Comparison of ENCODE assay signal across 15 cellular contexts in the genomic region with DNA sequence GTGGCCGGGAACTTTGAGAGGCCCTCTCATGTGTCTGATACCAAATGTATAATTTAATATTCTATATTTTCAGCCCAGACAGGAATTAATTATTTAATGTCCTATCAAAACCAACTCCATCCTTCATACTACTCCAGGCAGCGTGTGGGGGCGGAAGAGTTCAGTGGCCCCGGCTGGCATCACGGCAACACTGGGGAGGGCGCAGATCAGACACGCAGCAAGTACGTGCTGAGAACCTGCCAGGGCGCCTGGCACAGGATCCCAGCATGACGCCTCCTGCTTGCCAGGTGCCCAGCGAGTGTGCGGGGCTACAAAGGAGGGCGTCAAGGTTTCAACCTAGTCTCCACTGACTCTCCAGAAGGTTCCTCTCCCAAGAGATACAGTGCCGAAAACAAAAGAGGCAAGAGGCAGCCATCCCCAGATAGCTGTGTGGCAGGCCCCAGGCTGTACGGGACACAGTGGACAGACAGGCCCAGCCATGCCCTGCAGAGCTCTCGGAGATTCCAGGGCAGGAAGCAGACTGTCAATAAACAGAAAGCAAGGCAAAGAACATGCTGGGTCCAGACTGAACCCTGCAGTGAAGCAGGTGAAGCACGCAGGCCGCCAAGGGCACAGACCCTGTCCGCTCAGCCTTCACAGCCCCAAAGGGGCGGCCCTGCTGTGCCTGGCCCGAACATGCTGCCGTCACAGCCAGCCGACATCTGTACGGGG.
DNase-seq lines count a peak whose midpoint lies in the region; TF ChIP-seq lines count a peak whose summit lies in the region.
"Had no signal": no experiment of that assay in that cellular context is flagged by ENCODE, and none has a peak within 500 bp of the region (broad histone marks: within the 10 kb centered on the region; RNA-seq: fewer than 3 reads in every experiment).

No MANE protein-coding gene starts in this region.

- H3K36me3 Mint-ChIP-seq in chondrocyte (ENCODE audit: low read depth) (no peaks in the 10 kb centered on the region), nephron progenitor cell (ENCODE audit: low read depth) (no peaks in the 10 kb centered on the region)
- H3K36me3 Mint-ChIP-seq: CD4-positive, CD25-positive, alpha-beta regulatory T cell had no signal

- H3K9me3 Mint-ChIP-seq in chondrocyte (ENCODE audit: low read depth) (no peaks in the 10 kb centered on the region), nephron progenitor cell (no peaks in the 10 kb centered on the region)
- H3K9me3 Mint-ChIP-seq: CD4-positive, CD25-positive, alpha-beta regulatory T cell had no signal

- no peak overlapping the region for H3K4me3 Mint-ChIP-seq in chondrocyte (ENCODE audit: unreplicated experiment)
- H3K4me3 Mint-ChIP-seq in nephron progenitor cell: no peak overlapping the region
- H3K4me3 Mint-ChIP-seq: CD4-positive, CD25-positive, alpha-beta regulatory T cell had no signal

- TF ChIP-seq CTCF in chondrocyte (IDR thresholded peaks at IDR 0.05) (no peak), nephron progenitor cell (IDR thresholded peaks at IDR 0.05) (no peak)

- peak overlapping the region; percentile 77 for H3K27ac Mint-ChIP-seq in chondrocyte (ENCODE audit: unreplicated experiment)
- peak overlapping the region; percentile 97 for H3K27ac Mint-ChIP-seq in nephron progenitor cell
- H3K27ac Mint-ChIP-seq: CD4-positive, CD25-positive, alpha-beta regulatory T cell had no signal

- DNase-seq in DMS79 (lab: John Stamatoyannopoulos, UW) (peak; percentile 98), NCI-H2107 treated with DMSO at 0.1 percent for 48 hours (lab: John Stamatoyannopoulos, UW; ENCODE audit: unreplicated experiment) (peak; percentile 73), chondrocyte (ENCODE audit: low spot score) (no peak), nephron progenitor cell (no peak), HCEC 1CT (no peak), SIG-M5 (lab: John Stamatoyannopoulos, UW) (no peak), G401 (ENCODE audit: low spot score) (no peak)
- DNase-seq in activated CD4-positive, alpha-beta T cell treated with anti-CD3 and anti-CD28 coated beads, Interleukin-2, amount 50 U/mL, for 1 hour: no peak
- DNase-seq: activated CD8-positive, alpha-beta memory T cell treated with anti-CD3 and anti-CD28 coated beads for 24 hours; activated naive CD4-positive, alpha-beta T cell treated with anti-CD3 and anti-CD28 coated beads, Interleukin-2, amount 50 U/mL, for 16 hours; CD4-positive, CD25-positive, alpha-beta regulatory T cell; dorsolateral prefrontal cortex; GM23248; heart left ventricle; KG1 had no signal

- H3K27me3 Mint-ChIP-seq in chondrocyte (ENCODE audit: low read depth) (no peaks in the 10 kb centered on the region), nephron progenitor cell (ENCODE audit: low read depth, poor library complexity) (no peaks in the 10 kb centered on the region)
- H3K27me3 Mint-ChIP-seq: CD4-positive, CD25-positive, alpha-beta regulatory T cell had no signal

- in situ Hi-C loops in G401 (cut with HindIII; ENCODE audit: low sequenced_read_pairs): no loop called here

- peaks cover 27% of the 10 kb centered on the region for H3K4me1 Mint-ChIP-seq in chondrocyte (ENCODE audit: low read depth)
- peaks cover 74% of the 10 kb centered on the region for H3K4me1 Mint-ChIP-seq in nephron progenitor cell

Comparison
In these comparisons a context has a peak if more than half of its experiments do, and no peak if none do; other contexts are left out.
1. DNase-seq: peak in DMS79 (single experiment) and NCI-H2107 treated with DMSO at 0.1 percent for 48 hours (single experiment); none in chondrocyte (single experiment), nephron progenitor cell (single experiment), HCEC 1CT (single experiment), activated CD4-positive, alpha-beta T cell treated with anti-CD3 and anti-CD28 coated beads, Interleukin-2, amount 50 U/mL, for 1 hour (single experiment), SIG-M5 (single experiment) and G401 (single experiment).